Comparison of ENCODE assay signal across 12 cellular contexts in genomic region chr14:68444449-68445168, GRCh38.
A peak's percentile ranks its signal among the peaks of the same experiment; 100 is the strongest.
DNase-seq lines count a peak whose midpoint lies in the region; ATAC-seq and TF ChIP-seq lines count a peak whose summit lies in the region.
"Had no signal": no experiment of that assay in that cellular context is flagged by ENCODE, and none has a peak within 500 bp of the region (broad histone marks: within the 10 kb centered on the region; RNA-seq: fewer than 3 reads in every experiment).

No MANE protein-coding gene starts in this region.

- peak overlapping the region; percentile 8 for H3K4me3 ChIP-seq in rectal smooth muscle tissue (ENCODE audit: low read length)
- no peak overlapping the region for H3K4me3 ChIP-seq in WERI-Rb-1 (ENCODE audit: low read depth, low read length)
- no peak overlapping the region for H3K4me3 ChIP-seq in Karpas-422 (ENCODE audit: low read length)
- H3K4me3 ChIP-seq: neural progenitor cell had no signal

- H4K20me1 ChIP-seq in Karpas-422 (ENCODE audit: insufficient read depth, low read depth, low read length): no peaks in the 10 kb centered on the region

- no peak overlapping the region for H2AFZ ChIP-seq in Karpas-422 (ENCODE audit: low read length)
- H2AFZ ChIP-seq: neural progenitor cell had no signal

- H3K27ac ChIP-seq in rectal smooth muscle tissue (ENCODE audit: low read depth, low read length) (no peak overlapping the region), WERI-Rb-1 (no peak overlapping the region), Karpas-422 (ENCODE audit: low read length) (no peak overlapping the region)
- H3K27ac ChIP-seq: neural progenitor cell had no signal

- no peaks in the 10 kb centered on the region for H3K9me2 ChIP-seq in Karpas-422 (replicated peaks; ENCODE audit: insufficient read depth, low read length)

- H3K36me3 ChIP-seq in rectal smooth muscle tissue (ENCODE audit: control insufficient read depth, insufficient read depth, low read length) (no peaks in the 10 kb centered on the region), WERI-Rb-1 (no peaks in the 10 kb centered on the region), Karpas-422 (ENCODE audit: insufficient read depth, low read length) (no peaks in the 10 kb centered on the region)
- H3K36me3 ChIP-seq: neural progenitor cell had no signal

- intact Hi-C loops in posterior vena cava (cut with DNase I): no loop called here

- DNase-seq in EH (ENCODE audit: low read depth) (peak; percentile 81), RPMI8226 (peak; percentile 32), fibroblast of peridontal ligament (ENCODE audit: extremely low read depth) (peak; percentile 94), posterior vena cava (ENCODE audit: low spot score) (no peak), WERI-Rb-1 (no peak), Karpas-422 (no peak)
- DNase-seq: central memory CD4-positive, alpha-beta T cell; NCI-H345; T-helper 1 cell had no signal

- ATAC-seq in GM21447 (IDR thresholded peaks at IDR 0.05; ENCODE audit: unreplicated experiment): no peak

- TF ChIP-seq CTCF in WERI-Rb-1 (IDR thresholded peaks at IDR 0.05; ENCODE audit: low read depth, low read length): no peak

- H3K9me3 ChIP-seq in WERI-Rb-1 (ENCODE audit: severe bottlenecking): no peaks in the 10 kb centered on the region
- H3K9me3 ChIP-seq in Karpas-422 (ENCODE audit: low read length): no peaks in the 10 kb centered on the region

- H3K9ac ChIP-seq in rectal smooth muscle tissue (ENCODE audit: low read length) (no peak overlapping the region), Karpas-422 (ENCODE audit: low read length) (no peak overlapping the region)
- H3K9ac ChIP-seq: neural progenitor cell had no signal

- H3K27me3 ChIP-seq in rectal smooth muscle tissue (ENCODE audit: control insufficient read depth, insufficient read depth, low read length) (no peaks in the 10 kb centered on the region), WERI-Rb-1 (ENCODE audit: insufficient read depth, low read depth, severe bottlenecking) (no peaks in the 10 kb centered on the region), Karpas-422 (ENCODE audit: low read length) (no peaks in the 10 kb centered on the region)
- H3K27me3 ChIP-seq: neural progenitor cell had no signal

- no peak overlapping the region for H3K4me2 ChIP-seq in Karpas-422 (ENCODE audit: low read depth, low read length, poor library complexity, severe bottlenecking)
- H3K4me2 ChIP-seq: neural progenitor cell had no signal

- H3K79me2 ChIP-seq in Karpas-422 (ENCODE audit: low read length): no peaks in the 10 kb centered on the region

- H3K4me1 ChIP-seq in rectal smooth muscle tissue (ENCODE audit: control insufficient read depth, insufficient read depth, low read length): peaks cover 33% of the 10 kb centered on the region
- no peaks in the 10 kb centered on the region for H3K4me1 ChIP-seq in Karpas-422 (ENCODE audit: low read length)

Comparison
In these comparisons a context has a peak if more than half of its experiments do, and no peak if none do; other contexts are left out.
1. DNase-seq: peak in EH (single experiment), RPMI8226 (single experiment) and fibroblast of peridontal ligament (single experiment); none in posterior vena cava (single experiment), WERI-Rb-1 (single experiment) and Karpas-422 (single experiment).